1 cellular context compared by ENCODE assay signal in genomic region chr1:15604400-15604799, GRCh38. TPM values are rescaled to one million over a fixed set of nuclear protein-coding genes. Genes with fewer than 3 reads are reported as not detected.
"Had no signal": no experiment of that assay in that cellular context is flagged by ENCODE, and none has a peak within 500 bp of the region (broad histone marks: within the 10 kb centered on the region; RNA-seq: fewer than 3 reads in every experiment).

No MANE protein-coding gene starts in this region.

RNA-seq across cellular contexts. Expression of gene AGMAT, which starts 19.5 kb away (rescaled TPM):
- total RNA-seq: left ventricle myocardium inferior had no signal
